Comparison of ENCODE assay signal across 16 cellular contexts in the genomic region with DNA sequence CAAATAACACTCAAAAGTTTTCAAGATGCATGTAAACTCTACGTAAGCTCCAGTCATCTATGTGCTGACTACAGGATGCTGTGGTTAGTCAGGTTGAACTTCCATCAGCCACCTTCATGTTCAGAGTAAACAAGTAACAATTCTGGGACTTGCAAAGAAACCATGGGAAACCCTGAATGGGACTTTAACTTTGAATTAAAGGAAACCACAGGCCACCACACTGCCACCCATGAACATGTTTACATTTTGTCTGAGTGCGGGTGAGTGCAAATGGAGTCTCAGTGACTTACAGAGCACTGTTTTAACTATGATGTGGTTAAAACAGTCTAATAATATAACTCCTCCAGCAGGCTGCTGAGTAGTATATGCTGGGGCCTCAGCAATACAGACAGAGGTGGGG. TPM values are rescaled to one million over a fixed set of nuclear protein-coding genes. Genes with fewer than 3 reads are reported as not detected.
DNase-seq lines count a peak whose midpoint lies in the region; ATAC-seq and TF ChIP-seq lines count a peak whose summit lies in the region.
"Had no signal": no experiment of that assay in that cellular context is flagged by ENCODE, and none has a peak within 500 bp of the region (broad histone marks: within the 10 kb centered on the region; RNA-seq: fewer than 3 reads in every experiment).

No MANE protein-coding gene starts in this region.

- ATAC-seq in DND-41 (ENCODE audit: insufficient read depth, low read depth) (peak; percentile 92), sciatic nerve (peak; percentile 48), GM19395 (IDR thresholded peaks at IDR 0.05; ENCODE audit: unreplicated experiment) (no peak)
- ATAC-seq: gastrocnemius medialis, left lung, pancreas, WTC11 had no signal

- H3K36me3 ChIP-seq in DND-41 (ENCODE audit: insufficient read depth, low read length): no peaks in the 10 kb centered on the region
- H3K36me3 ChIP-seq in tibial nerve: no peaks in the 10 kb centered on the region
- H3K36me3 ChIP-seq: gastrocnemius medialis, left lung, pancreas had no signal

- 82 to 92% methylated on average over 2 of the region's 2 CpGs for WGBS in tibial nerve, 2 donors

- no peak overlapping the region for H3K4me2 ChIP-seq in DND-41 (ENCODE audit: insufficient read depth, low read length)

- no peak overlapping the region for H2AFZ ChIP-seq in DND-41 (ENCODE audit: low read depth, low read length)

- H3K27me3 ChIP-seq in DND-41 (ENCODE audit: insufficient read depth, low read length, poor library complexity) (peaks cover 55% of the 10 kb centered on the region), tibial nerve (no peaks in the 10 kb centered on the region)
- H3K27me3 ChIP-seq: gastrocnemius medialis, left lung, pancreas had no signal

- DNase-seq in DND-41: peak; percentile 61
- peak in 3 of 5 experiments; percentile 60 to 98 (median 94) for DNase-seq in T-helper 2 cell
- peak; percentile 30 for DNase-seq in activated T-helper 9 cell treated with anti-CD3 and anti-CD28 coated beads, Interleukin-2, amount 50 U/mL, for 16 hours (ENCODE audit: low read depth)
- DNase-seq in sciatic nerve (ENCODE audit: low spot score): no peak
- no peak for DNase-seq in NCI-H2227 (lab: John Stamatoyannopoulos, UW; ENCODE audit: unreplicated experiment)
- no peak for DNase-seq in cardiac septum (ENCODE audit: low spot score)
- no peak for DNase-seq in tibial nerve (ENCODE audit: low spot score in 2 of 2)
- DNase-seq: COR-L47, cortex of kidney, gastrocnemius medialis, left lung, NCI-H1417 treated with DMSO at 0.1 percent for 48 hours, pancreas had no signal

- H3K27ac ChIP-seq in DND-41 (ENCODE audit: low read length) (no peak overlapping the region), tibial nerve (no peak overlapping the region)
- H3K27ac ChIP-seq: gastrocnemius medialis, left lung, pancreas had no signal

- H4K20me1 ChIP-seq in DND-41 (ENCODE audit: insufficient read depth, low read length): peaks cover 13% of the 10 kb centered on the region; the same call in 1 of the 2 replicates

- no peak for TF ChIP-seq POLR2A in tibial nerve (IDR thresholded peaks at IDR 0.05)

- no peak for TF ChIP-seq EP300 in tibial nerve (IDR thresholded peaks at IDR 0.05)

- intact Hi-C loops in sciatic nerve (cut with DNase I): no loop called here
- intact Hi-C loops in cardiac septum (cut with DNase I): loop anchor here (10.0 kb wide), 1 partner anchor 129 kb away; no protein-coding TSS in a partner anchor

- no peak overlapping the region for H3K4me3 ChIP-seq in DND-41 (ENCODE audit: low read depth in 1 of 2, low read length in 2 of 2)
- no peak overlapping the region for H3K4me3 ChIP-seq in tibial nerve
- H3K4me3 ChIP-seq: gastrocnemius medialis, left lung, pancreas had no signal

- no peak for TF ChIP-seq CTCF in DND-41 (IDR thresholded peaks at IDR 0.05; ENCODE audit: borderline replicate concordance, extremely low read depth, low read length, poor library complexity, severe bottlenecking)
- no peak for TF ChIP-seq CTCF in tibial nerve (IDR thresholded peaks at IDR 0.05)

- H3K9me3 ChIP-seq in DND-41 (ENCODE audit: insufficient read depth, low read length, severe bottlenecking): no peaks in the 10 kb centered on the region
- no peaks in the 10 kb centered on the region for H3K9me3 ChIP-seq in tibial nerve
- H3K9me3 ChIP-seq: gastrocnemius medialis, left lung, pancreas had no signal

- no peak overlapping the region for H3K9ac ChIP-seq in DND-41 (ENCODE audit: low read depth, low read length)

- H3K4me1 ChIP-seq in DND-41 (ENCODE audit: insufficient read depth, low read length): peaks cover 9% of the 10 kb centered on the region; the same call in 1 of the 2 replicates
- peaks cover 0 to 13% (median 5%) of the 10 kb centered on the region in 4 donors for H3K4me1 ChIP-seq in tibial nerve
- H3K4me1 ChIP-seq: gastrocnemius medialis had no signal

- H3K79me2 ChIP-seq in DND-41 (ENCODE audit: insufficient read depth, low read length): no peaks in the 10 kb centered on the region

RNA-seq across cellular contexts. Expression of a gene that starts 12.9 kb away (rescaled TPM):
- 24.6 TPM for total RNA-seq in sciatic nerve
- 14.2 TPM for total RNA-seq in cardiac septum
- 10 to 100 TPM; 21.9 to 71.2 (median 28.8) TPM for total RNA-seq in tibial nerve

RNA-seq across cellular contexts. Expression of a gene that starts 31.4 kb away (rescaled TPM):
- not detected for total RNA-seq in sciatic nerve
- total RNA-seq in cardiac septum: not detected
- not detected for total RNA-seq in tibial nerve
- total RNA-seq: gastrocnemius medialis, left lung, OCI-LY7, pancreas, WTC11 had no signal

Comparison
In these comparisons a context has a peak if more than half of its experiments do, and no peak if none do; other contexts are left out.
1. DNase-seq: peak in DND-41 (single experiment), T-helper 2 cell (3 of 5) and activated T-helper 9 cell treated with anti-CD3 and anti-CD28 coated beads, Interleukin-2, amount 50 U/mL, for 16 hours (single experiment); none in sciatic nerve (single experiment), NCI-H2227 (single experiment), cardiac septum (single experiment) and tibial nerve (0 of 2).